ENCODE assay signal across 16 cellular contexts in genomic region chr19:42472402-42473147, GRCh38. TPM values are rescaled to one million over a fixed set of nuclear protein-coding genes. Genes with fewer than 3 reads are reported as not detected.
A peak's percentile ranks its signal among the peaks of the same experiment; 100 is the strongest.
DNase-seq lines count a peak whose midpoint lies in the region; ATAC-seq, FAIRE-seq and TF ChIP-seq lines count a peak whose summit lies in the region.
"Had no signal": no experiment of that assay in that cellular context is flagged by ENCODE, and none has a peak within 500 bp of the region (broad histone marks: within the 10 kb centered on the region; RNA-seq: fewer than 3 reads in every experiment).

No MANE protein-coding gene starts in this region.

- H3K36me3 Mint-ChIP-seq in H9 (ENCODE audit: insufficient read depth in 1 of 3, low read depth in 3 of 3), result no peaks in the 10 kb centered on the region; a peak in 2 of 7 replicates
- H3K36me3 Mint-ChIP-seq: T-cell had no signal

- H3K27ac ChIP-seq in A549, result no peak overlapping the region
- H3K27ac ChIP-seq in H9 (ENCODE audit: insufficient read length, low read depth, low read length), result peak overlapping the region; percentile 65
- H3K27ac ChIP-seq in OCI-LY1 (ENCODE audit: low read depth, low read length, poor library complexity, severe bottlenecking), result peak overlapping the region; percentile 48
- H3K27ac ChIP-seq in iPS DF 6.9 (ENCODE audit: low read length), result peak overlapping the region; percentile 33

- H2BK120ac ChIP-seq in H9 (ENCODE audit: low read depth, low read length, poor library complexity, severe bottlenecking), result no peak overlapping the region

- peak; percentile 87 for FAIRE-seq in A549 (lab: Jason Lieb, UNC)

- no peaks in the 10 kb centered on the region for H3K23me2 ChIP-seq in H9 (ENCODE audit: insufficient read length, low read depth, low read length, poor library complexity, severe bottlenecking)

- no peak overlapping the region for H3K9ac ChIP-seq in H9 (ENCODE audit: extremely low read depth, insufficient read length, low read length)
- no peak overlapping the region for H3K9ac ChIP-seq in OCI-LY1 (ENCODE audit: low read length)
- H3K9ac ChIP-seq: SK-N-SH had no signal

- H2BK15ac ChIP-seq in H9 (ENCODE audit: low read depth, low read length), result no peak overlapping the region

- no peak overlapping the region for H2BK20ac ChIP-seq in H9 (ENCODE audit: low read depth, low read length, poor library complexity, severe bottlenecking)

- no peaks in the 10 kb centered on the region for H3K27me3 ChIP-seq in H9 (ENCODE audit: insufficient read depth, low read length)
- no peaks in the 10 kb centered on the region for H3K27me3 ChIP-seq in OCI-LY1 (ENCODE audit: insufficient read depth, low read length)
- no peaks in the 10 kb centered on the region for H3K27me3 ChIP-seq in iPS DF 6.9 (ENCODE audit: control insufficient read depth, insufficient read depth, low read length)

- H4K5ac ChIP-seq in H9 (ENCODE audit: insufficient read length, low read depth, low read length), result no peak overlapping the region

- no peak overlapping the region for H3K18ac ChIP-seq in H9 (ENCODE audit: insufficient read length, low read depth, low read length)

- H3K27me3 Mint-ChIP-seq in H9 (ENCODE audit: low read depth), result no peaks in the 10 kb centered on the region; the same call in 1 of the 2 replicates

- TF ChIP-seq RAD21 in A549 (conservative IDR thresholded peaks at IDR 0.05 in 1 of 2, IDR thresholded peaks at IDR 0.05 in 1 of 2), result no peak

- H3K4ac ChIP-seq in H9 (ENCODE audit: low read depth, low read length), result no peak overlapping the region

- TF ChIP-seq EP300 in A549 (IDR thresholded peaks at IDR 0.05), result no peak

- H3K23ac ChIP-seq in H9 (ENCODE audit: insufficient read length, low read depth, low read length), result no peak overlapping the region

- H3K27ac Mint-ChIP-seq in H9, result peak overlapping the region; percentile 83 to 98 (median 89)
- H3K27ac Mint-ChIP-seq: T-cell had no signal

- ATAC-seq in A549 (no peak), GM19324 (IDR thresholded peaks at IDR 0.05; ENCODE audit: low FRiP score, unreplicated experiment) (no peak)
- ATAC-seq: T-cell had no signal

- H3K4me1 Mint-ChIP-seq in H9, result peaks cover 67 to 71% of the 10 kb centered on the region in 2 experiments

- CTCF ChIA-PET in A549 (lab: Yijun Ruan, JAX), result interaction anchor here (0.9 to 9.6 kb wide), 14 partner anchors 9 to 124 kb away, joined by 3 to 92 read pairs (median 8); partner anchors contain the start of genes CEACAM1 and CXCL17

- H3K4me2 ChIP-seq in A549 (no peak overlapping the region; the same call in 2 of the 3 replicates), H9 (ENCODE audit: insufficient read depth, insufficient read length, low read length) (no peak overlapping the region), OCI-LY1 (ENCODE audit: low read length) (no peak overlapping the region)
- H3K4me2 ChIP-seq: SK-N-SH had no signal

- no peak overlapping the region for H2BK5ac ChIP-seq in H9 (ENCODE audit: insufficient read length, low read length)

- no peaks in the 10 kb centered on the region for H4K20me1 ChIP-seq in H9 (ENCODE audit: control insufficient read depth, insufficient read depth, insufficient read length)
- no peaks in the 10 kb centered on the region for H4K20me1 ChIP-seq in OCI-LY1 (ENCODE audit: insufficient read depth, low read length)

- no peak overlapping the region for H3K56ac ChIP-seq in H9 (ENCODE audit: insufficient read length, low read depth, low read length)

- no peak for TF ChIP-seq POLR2A in A549 (IDR thresholded peaks at IDR 0.05; ENCODE audit: low read length)

- no peak overlapping the region for H4K8ac ChIP-seq in H9 (replicated peaks; ENCODE audit: insufficient read length, low read depth, low read length)

- peak overlapping the region; percentile 28 for H2BK12ac ChIP-seq in H9 (ENCODE audit: insufficient read length, low read depth, low read length)

- H2AFZ ChIP-seq in H9 (ENCODE audit: low read length) (no peak overlapping the region), OCI-LY1 (ENCODE audit: low read length) (no peak overlapping the region)

- H3K4me1 ChIP-seq in A549 (peaks cover 29% of the 10 kb centered on the region), H9 (ENCODE audit: insufficient read depth, low read length) (peaks cover 23% of the 10 kb centered on the region), OCI-LY1 (ENCODE audit: insufficient read depth, low read length, severe bottlenecking) (peaks cover 30% of the 10 kb centered on the region), iPS DF 6.9 (ENCODE audit: control insufficient read depth, insufficient read depth, low read length) (peaks cover 12% of the 10 kb centered on the region)

- no peaks in the 10 kb centered on the region for H3K9me2 ChIP-seq in OCI-LY1 (ENCODE audit: low read depth, low read length)
- H3K9me2 ChIP-seq: SK-N-SH had no signal

- H3K4me3 Mint-ChIP-seq in H9, result peak overlapping the region in 1 of 2 experiments; percentile 3; a peak in 1 of 5 replicates
- H3K4me3 Mint-ChIP-seq: T-cell had no signal

- H3K9me3 Mint-ChIP-seq in H9, result no peaks in the 10 kb centered on the region
- H3K9me3 Mint-ChIP-seq: T-cell had no signal

- no peak overlapping the region for H3K14ac ChIP-seq in H9 (ENCODE audit: insufficient read depth, low read length)

- H3K4me3 ChIP-seq in A549 (no peak overlapping the region), OCI-LY1 (ENCODE audit: low read depth, low read length, poor library complexity, severe bottlenecking) (no peak overlapping the region), iPS DF 6.9 (ENCODE audit: low read length) (no peak overlapping the region)

- H3K36me3 ChIP-seq in OCI-LY1 (ENCODE audit: insufficient read depth, low read length) (no peaks in the 10 kb centered on the region), iPS DF 6.9 (ENCODE audit: control insufficient read depth, insufficient read depth, low read length) (no peaks in the 10 kb centered on the region)

- no peak for TF ChIP-seq CTCF in A549 (IDR thresholded peaks at IDR 0.05)
- no peak for TF ChIP-seq CTCF in H9 (conservative IDR thresholded peaks at IDR 0.05)
- TF ChIP-seq CTCF in OCI-LY1 (IDR thresholded peaks at IDR 0.05; ENCODE audit: low read length), result no peak

- H3F3A ChIP-seq in OCI-LY1 (ENCODE audit: insufficient read depth, low read length), result no peaks in the 10 kb centered on the region

- peak overlapping the region; percentile 4 for H2AK5ac ChIP-seq in H9 (ENCODE audit: insufficient read length, low read length)

- H3K9me3 ChIP-seq in A549 (no peaks in the 10 kb centered on the region), H9 (ENCODE audit: control insufficient read depth, low read depth, low read length) (no peaks in the 10 kb centered on the region), OCI-LY1 (ENCODE audit: low read length) (no peaks in the 10 kb centered on the region), iPS DF 6.9 (ENCODE audit: control insufficient read depth, insufficient read depth, low read length) (no peaks in the 10 kb centered on the region)
- H3K9me3 ChIP-seq: SK-N-SH had no signal

- POLR2A ChIA-PET in A549 (lab: Yijun Ruan, JAX), result no interaction called here

- H3K79me1 ChIP-seq in H9 (ENCODE audit: insufficient read depth, low read depth, low read length, poor library complexity, severe bottlenecking), result no peaks in the 10 kb centered on the region

- no peak overlapping the region for H4K91ac ChIP-seq in H9 (ENCODE audit: insufficient read length, low read depth, low read length)

- DNase-seq in A549 (ENCODE audit: low read depth in 1 of 2, low spot score in 1 of 2), result no peak
- DNase-seq in H9, result no peak
- no peak for DNase-seq in iPS DF 6.9 (ENCODE audit: low read depth, low spot score)
- no peak for DNase-seq in activated effector memory CD4-positive, alpha-beta T cell treated with Interleukin-2 at 50 U/mL for 16 hours
- DNase-seq in NCI-H1105 treated with DMSO at 0.1 percent for 48 hours (lab: John Stamatoyannopoulos, UW), result no peak
- DNase-seq in DMS114 treated with DMSO at 0.1 percent for 48 hours (lab: John Stamatoyannopoulos, UW; ENCODE audit: unreplicated experiment), result no peak
- DNase-seq: NCI-H1048, NCI-H1694, NCI-H2107, NCI-H446, SK-N-SH, T-cell had no signal

- 76% methylated on average over 7 of the region's 7 CpGs for WGBS in A549 (ENCODE audit: missing lambda C conversion rate)
- no CpG with 5 or more reads among the region's 7 CpGs for WGBS in H9 (ENCODE audit: extremely low coverage, insufficient read length, low lambda C conversion rate)
- WGBS in iPS DF 6.9 (ENCODE audit: insufficient coverage, insufficient read length), result no CpG with 5 or more reads among the region's 7 CpGs

- H3K79me2 ChIP-seq in H9 (ENCODE audit: insufficient read depth, low read length), result no peaks in the 10 kb centered on the region
- no peaks in the 10 kb centered on the region for H3K79me2 ChIP-seq in OCI-LY1 (ENCODE audit: insufficient read depth, low read length)

- H3T11ph ChIP-seq in H9 (ENCODE audit: low read length), result no peak overlapping the region

TF ChIP-seq in A549, 52 proteins besides CTCF, POLR2A, EP300 and RAD21:
- TF ChIP-seq BHLHE40 (IDR thresholded peaks at IDR 0.05; ENCODE audit: low read depth, low read length) (no peak), CEBPB (IDR thresholded peaks at IDR 0.05) (peak; percentile 57 to 69; a peak in 3 of 4 replicates)

RNA-seq across cellular contexts. Expression of gene CXCL17, which starts 29.8 kb away (rescaled TPM):
- 0.13 and 0.14 TPM in 2 replicates for polyA plus RNA-seq in A549 (2011; rRNA removed)
- polyA plus RNA-seq in A549 (2012; cell fraction: cytosol; rRNA removed), result 0.08 and 0.09 TPM in 2 replicates
- polyA plus RNA-seq in A549 (2012; cell fraction: nucleus; rRNA removed), result not detected in 2 replicates
- not detected in 3 replicates for polyA plus RNA-seq in A549 (2017; fragmentation: RNase III; extraction: RNeasy Plus Mini Kit Qiagen cat#74134 plus additional on column Dnase treatment)
- polyA minus RNA-seq in A549 (2011; rRNA and poly(A)+ RNA removed), result not detected in 2 replicates
- total RNA-seq in H9 (2021), result not detected in 2 replicates
- total RNA-seq: A673, MCF 10A, T-cell had no signal
- polyA plus RNA-seq: SK-N-SH had no signal

RNA-seq across cellular contexts. Expression of gene LIPE, which starts 45.4 kb away (rescaled TPM):
- 1.6 and 2.6 TPM in 2 replicates for polyA plus RNA-seq in A549 (2011; rRNA removed)
- polyA plus RNA-seq in A549 (2012; cell fraction: cytosol; rRNA removed), result 4.3 and 6.6 TPM in 2 replicates
- polyA plus RNA-seq in A549 (2012; cell fraction: nucleus; rRNA removed), result 8.5 and 10.1 TPM in 2 replicates
- polyA plus RNA-seq in A549 (2017; fragmentation: RNase III; extraction: RNeasy Plus Mini Kit Qiagen cat#74134 plus additional on column Dnase treatment), result 2.5 to 3.2 TPM (median 2.7 TPM) in 3 replicates
- 2.3 and 3.4 TPM in 2 replicates for polyA minus RNA-seq in A549 (2011; rRNA and poly(A)+ RNA removed)
- 5.7 and 6.3 TPM in 2 replicates for total RNA-seq in H9 (2021)

RNA-seq across cellular contexts. Expression of gene CEACAM1, which starts 55.7 kb away (rescaled TPM):
- polyA plus RNA-seq in A549 (2011; rRNA removed), result 8.9 and 10.1 TPM in 2 replicates
- polyA plus RNA-seq in A549 (2012; cell fraction: cytosol; rRNA removed), result 0.54 and 0.87 TPM in 2 replicates
- polyA plus RNA-seq in A549 (2012; cell fraction: nucleus; rRNA removed), result 0.91 TPM in 2 replicates
- polyA plus RNA-seq in A549 (2017; fragmentation: RNase III; extraction: RNeasy Plus Mini Kit Qiagen cat#74134 plus additional on column Dnase treatment), result 0.43 to 0.88 TPM (median 0.52 TPM) in 3 replicates
- polyA minus RNA-seq in A549 (2011; rRNA and poly(A)+ RNA removed), result 5.6 and 6.7 TPM in 2 replicates
- 0.94 and 1.5 TPM in 2 replicates for total RNA-seq in H9 (2021)

Comparison
In these comparisons a context has a peak if more than half of its experiments do, and no peak if none do; other contexts are left out.
1. H3K27ac ChIP-seq: peak in H9 (single experiment), OCI-LY1 (single experiment) and iPS DF 6.9 (single experiment); none in A549 (0 of 2).